ENCODE assay signal across 25 cellular contexts in the genomic region with DNA sequence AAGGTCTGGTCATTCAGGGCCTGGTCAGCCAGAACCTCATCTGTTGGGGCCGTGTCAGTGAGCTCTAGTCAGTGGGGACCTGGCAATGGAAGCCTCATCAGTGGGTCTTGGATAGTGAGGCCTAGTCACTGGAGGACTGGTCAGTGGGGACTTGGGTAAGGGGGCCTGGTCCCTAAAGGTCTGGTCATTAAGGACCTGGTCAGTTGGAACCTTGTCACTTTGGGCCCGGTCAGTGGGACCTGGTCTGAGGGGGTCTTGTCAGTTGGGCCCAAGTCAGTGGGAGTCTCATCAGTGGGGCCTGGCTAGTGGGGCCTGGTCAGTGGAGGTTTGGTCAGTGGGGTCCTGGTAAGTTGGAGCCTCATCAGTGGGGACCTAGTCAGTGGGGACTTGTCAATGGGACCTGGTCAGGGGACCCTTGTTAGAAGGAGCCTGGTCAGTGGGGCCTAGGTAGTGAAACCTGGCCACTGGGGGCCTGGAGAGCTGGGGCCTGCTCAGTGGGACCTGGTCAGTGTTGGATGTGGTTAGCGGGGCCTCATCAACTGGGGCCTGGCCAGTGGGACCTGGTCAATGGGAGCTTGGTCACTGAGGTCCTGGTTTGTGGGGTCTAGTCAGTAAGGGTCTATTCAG.
"Had no signal": no experiment of that assay in that cellular context is flagged by ENCODE, and none has a peak within 500 bp of the region (broad histone marks: within the 10 kb centered on the region; RNA-seq: fewer than 3 reads in every experiment).

No MANE protein-coding gene starts in this region.

- H3K36me3 Mint-ChIP-seq: activated naive CD4-positive, alpha-beta T cell treated with anti-CD3 and anti-CD28 coated beads, Interleukin-2, amount 50 U/mL, for 24 hours; naive thymus-derived CD8-positive, alpha-beta T cell; neural progenitor cell had no signal

- H3K27me3 ChIP-seq: adrenal gland, ascending aorta, brain microvascular endothelial cell, dorsolateral prefrontal cortex, gastrocnemius medialis, neural progenitor cell, tibial nerve, uterus had no signal

- H3K9me3 Mint-ChIP-seq: activated naive CD4-positive, alpha-beta T cell treated with anti-CD3 and anti-CD28 coated beads, Interleukin-2, amount 50 U/mL, for 24 hours; effector memory CD8-positive, alpha-beta T cell; naive thymus-derived CD8-positive, alpha-beta T cell had no signal

- H3K36me3 ChIP-seq: adrenal gland, ascending aorta, brain microvascular endothelial cell, esophagus muscularis mucosa, gastrocnemius medialis, lower lobe of right lung, neural progenitor cell, tibial nerve, uterus had no signal

- H3K27me3 Mint-ChIP-seq: activated CD4-positive, alpha-beta T cell treated with anti-CD3 and anti-CD28 coated beads for 36 hours; activated naive CD4-positive, alpha-beta T cell treated with anti-CD3 and anti-CD28 coated beads, Interleukin-2, amount 50 U/mL, for 24 hours; effector memory CD8-positive, alpha-beta T cell; naive thymus-derived CD8-positive, alpha-beta T cell; progenitor cell of endocrine pancreas had no signal

- H3K27ac ChIP-seq: adrenal gland, ascending aorta, brain microvascular endothelial cell, dorsolateral prefrontal cortex, esophagus muscularis mucosa, gastrocnemius medialis, lower lobe of right lung, neural progenitor cell, tibial nerve, uterus had no signal

- H3K27ac Mint-ChIP-seq: activated CD4-positive, alpha-beta T cell treated with anti-CD3 and anti-CD28 coated beads for 36 hours; activated naive CD4-positive, alpha-beta T cell treated with anti-CD3 and anti-CD28 coated beads, Interleukin-2, amount 50 U/mL, for 24 hours; neural progenitor cell; progenitor cell of endocrine pancreas had no signal

- H3K4me3 ChIP-seq: adrenal gland, ascending aorta, dorsolateral prefrontal cortex, esophagus muscularis mucosa, gastrocnemius medialis, lower lobe of right lung, neural progenitor cell, tibial nerve, uterus had no signal

- H3K9me3 ChIP-seq: adrenal gland, ascending aorta, esophagus muscularis mucosa, gastrocnemius medialis, lower lobe of right lung, tibial nerve, uterus had no signal

- H3K4me1 ChIP-seq: adrenal gland, ascending aorta, esophagus muscularis mucosa, gastrocnemius medialis, lower lobe of right lung, neural progenitor cell, tibial nerve, uterus had no signal

- H3K4me1 Mint-ChIP-seq: activated naive CD4-positive, alpha-beta T cell treated with anti-CD3 and anti-CD28 coated beads, Interleukin-2, amount 50 U/mL, for 24 hours; neural progenitor cell had no signal

- DNase-seq: activated CD4-positive, alpha-beta T cell treated with anti-CD3 and anti-CD28 coated beads for 36 hours; activated CD4-positive, alpha-beta T cell treated with anti-CD3 and anti-CD28 coated beads, Interleukin-2, amount 50 U/mL, for 4 hours; activated CD8-positive, alpha-beta memory T cell treated with anti-CD3 and anti-CD28 coated beads for 24 hours; activated gamma-delta T cell treated with Interleukin-2 at 50 U/mL for 16 hours; brain microvascular endothelial cell; central memory CD4-positive, alpha-beta T cell; effector memory CD8-positive, alpha-beta T cell; gastrocnemius medialis; islet precursor cell; lower lobe of right lung; mesendoderm; naive thymus-derived CD8-positive, alpha-beta T cell; retina; stimulated activated CD4-positive, alpha-beta T cell treated with anti-CD3 and anti-CD28 coated beads, Interleukin-4, amount 100 ng/mL, for 24 hours; stimulated activated naive CD4-positive, alpha-beta T cell treated with Interleukin-2 at 50 U/mL for 16 hours; T-helper 9 cell; uterus had no signal

- ATAC-seq: activated CD4-positive, alpha-beta T cell treated with anti-CD3 and anti-CD28 coated beads for 36 hours; effector memory CD8-positive, alpha-beta T cell; gastrocnemius medialis; lower lobe of right lung; naive thymus-derived CD8-positive, alpha-beta T cell had no signal

- H3K4me3 Mint-ChIP-seq: activated CD4-positive, alpha-beta T cell treated with anti-CD3 and anti-CD28 coated beads for 36 hours; activated naive CD4-positive, alpha-beta T cell treated with anti-CD3 and anti-CD28 coated beads, Interleukin-2, amount 50 U/mL, for 24 hours; effector memory CD8-positive, alpha-beta T cell; neural progenitor cell had no signal
